14 cellular contexts compared by ENCODE assay signal in the genomic region with DNA sequence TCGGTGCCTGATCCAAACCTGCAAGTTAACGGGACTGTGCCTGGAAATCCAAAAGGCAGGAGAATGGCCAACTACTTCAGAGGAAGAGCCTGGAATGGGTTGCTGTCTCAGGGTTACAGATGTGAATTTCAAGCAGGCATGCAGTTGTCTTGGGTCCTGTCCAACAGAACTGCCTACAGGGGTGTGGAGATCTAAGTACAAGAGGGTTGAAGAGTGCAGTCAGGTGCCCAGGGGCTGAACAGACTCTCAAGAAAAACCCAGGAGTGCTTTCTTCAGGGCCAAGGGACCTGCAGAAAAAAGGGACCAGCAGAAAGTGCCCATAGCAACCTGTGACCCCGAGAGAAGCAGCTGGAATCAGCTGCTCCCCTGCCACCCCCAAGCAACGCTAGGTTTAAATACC.
A peak's percentile ranks its signal among the peaks of the same experiment; 100 is the strongest.
DNase-seq lines count a peak whose midpoint lies in the region; ATAC-seq and TF ChIP-seq lines count a peak whose summit lies in the region.
"Had no signal": no experiment of that assay in that cellular context is flagged by ENCODE, and none has a peak within 500 bp of the region (broad histone marks: within the 10 kb centered on the region; RNA-seq: fewer than 3 reads in every experiment).

No MANE protein-coding gene starts in this region.

- POLR2A ChIA-PET in HCT116 (lab: Charles Lee): no interaction called here

- H3K27ac Mint-ChIP-seq in progenitor cell of endocrine pancreas (peak overlapping the region; percentile 61), type B pancreatic cell (no peak overlapping the region)
- H3K27ac Mint-ChIP-seq: GM23338 had no signal

- no peaks in the 10 kb centered on the region for H3K9me3 Mint-ChIP-seq in progenitor cell of endocrine pancreas (ENCODE audit: low read depth)
- no peaks in the 10 kb centered on the region for H3K9me3 Mint-ChIP-seq in type B pancreatic cell
- H3K9me3 Mint-ChIP-seq: CD4-positive, CD25-positive, alpha-beta regulatory T cell; GM23338 had no signal

- 85 to 90% methylated on average over 4 of the region's 4 CpGs for WGBS in lung, 2 donors

- H3K27me3 ChIP-seq in HCT116 (ENCODE audit: insufficient read depth, low read length) (no peaks in the 10 kb centered on the region), lung (ENCODE audit: control insufficient read depth, insufficient read depth) (no peaks in the 10 kb centered on the region), upper lobe of right lung (no peaks in the 10 kb centered on the region)
- H3K27me3 ChIP-seq: BLaER1 treated with 17β-estradiol and CSF1 and Interleukin-3, amounts not matched to agents 10 nM and 100 nM had no signal

- H3K27me3 Mint-ChIP-seq in progenitor cell of endocrine pancreas (no peaks in the 10 kb centered on the region), type B pancreatic cell (no peaks in the 10 kb centered on the region)
- H3K27me3 Mint-ChIP-seq: CD4-positive, CD25-positive, alpha-beta regulatory T cell had no signal

- no peak for TF ChIP-seq POLR2A in HCT116 (IDR thresholded peaks at IDR 0.05; ENCODE audit: borderline replicate concordance, extremely low read depth, insufficient read depth, insufficient read length)

- TF ChIP-seq RAD21 in HCT116 (IDR thresholded peaks at IDR 0.05; ENCODE audit: low read depth): no peak

- no peaks in the 10 kb centered on the region for H4K20me1 ChIP-seq in HCT116 (ENCODE audit: insufficient read depth)

- TF ChIP-seq CTCF in HCT116 (IDR thresholded peaks at IDR 0.05 in 2 of 3, conservative IDR thresholded peaks at IDR 0.05 in 1 of 3; ENCODE audit: borderline replicate concordance in 1 of 3, insufficient read depth in 1 of 3, low read depth in 2 of 3, low read length in 2 of 3) (no peak), lung (IDR thresholded peaks at IDR 0.05; ENCODE audit: control extremely low read depth, extremely low read depth) (no peak), progenitor cell of endocrine pancreas (IDR thresholded peaks at IDR 0.05; ENCODE audit: unreplicated experiment) (no peak), upper lobe of right lung (IDR thresholded peaks at IDR 0.05) (no peak), type B pancreatic cell (conservative IDR thresholded peaks at IDR 0.05) (no peak)

- CTCF ChIA-PET in HCT116 (lab: Charles Lee): no interaction called here

- RAD21 ChIA-PET in HCT116 (lab: Charles Lee; ENCODE audit: low non-redundant PET in 1 of 2, low total read pairs in 2 of 2, uncharacterized antibody in 2 of 2, unreplicated experiment in 2 of 2): no interaction called here

- no peaks in the 10 kb centered on the region for H3K9me3 ChIP-seq in HCT116 (ENCODE audit: control insufficient read depth in 1 of 2, insufficient read depth in 1 of 2, low read depth in 1 of 2, low read length in 2 of 2)
- H3K9me3 ChIP-seq in lung (ENCODE audit: control insufficient read depth in 2 of 2, insufficient read depth in 1 of 2, low read length in 1 of 2): no peaks in the 10 kb centered on the region
- H3K9me3 ChIP-seq in upper lobe of right lung: no peaks in the 10 kb centered on the region
- H3K9me3 ChIP-seq: BLaER1 treated with 17β-estradiol and CSF1 and Interleukin-3, amounts not matched to agents 10 nM and 100 nM had no signal

- H3K4me3 ChIP-seq in HCT116 (replicated peaks in 1 of 2; ENCODE audit: low read depth in 1 of 2, low read length in 2 of 2) (no peak overlapping the region), lung (no peak overlapping the region), upper lobe of right lung (no peak overlapping the region)
- H3K4me3 ChIP-seq: BLaER1 treated with 17β-estradiol and CSF1 and Interleukin-3, amounts not matched to agents 10 nM and 100 nM; GM23338 had no signal

- H3K36me3 ChIP-seq in HCT116 (ENCODE audit: control insufficient read depth in 1 of 2, insufficient read depth in 2 of 2, low read length in 2 of 2): no peaks in the 10 kb centered on the region
- peaks cover 8 to 21% of the 10 kb centered on the region in 2 donors for H3K36me3 ChIP-seq in lung (ENCODE audit: control insufficient read depth in 2 of 2, insufficient read depth in 2 of 2, low read length in 2 of 2)
- H3K36me3 ChIP-seq in upper lobe of right lung: peaks cover 55% of the 10 kb centered on the region

- no peak overlapping the region for H2AFZ ChIP-seq in HCT116 (ENCODE audit: low read depth, low read length, poor library complexity, severe bottlenecking)
- H2AFZ ChIP-seq: GM23338 had no signal

- H3K4me3 Mint-ChIP-seq in progenitor cell of endocrine pancreas (ENCODE audit: low read depth) (no peak overlapping the region), type B pancreatic cell (no peak overlapping the region)
- H3K4me3 Mint-ChIP-seq: CD4-positive, CD25-positive, alpha-beta regulatory T cell; GM23338 had no signal

- DNase-seq in HCT116 (ENCODE audit: low read depth, low spot score) (no peak), lung (ENCODE audit: low spot score) (no peak), progenitor cell of endocrine pancreas (ENCODE audit: low spot score, unreplicated experiment) (no peak), upper lobe of right lung (no peak), sciatic nerve (ENCODE audit: low spot score) (no peak), type B pancreatic cell (ENCODE audit: extremely low spot score, unreplicated experiment) (no peak)
- DNase-seq: ACHN; CD4-positive, CD25-positive, alpha-beta regulatory T cell; DMS53; H7 had no signal

- H3K4me1 ChIP-seq in HCT116 (ENCODE audit: control insufficient read depth in 1 of 2, insufficient read depth in 2 of 2, low read length in 2 of 2): peaks cover 33 to 37% of the 10 kb centered on the region in 2 experiments
- H3K4me1 ChIP-seq in lung (ENCODE audit: control insufficient read depth in 2 of 2, insufficient read depth in 2 of 2, low read length in 2 of 2): peaks cover 0 to 7% of the 10 kb centered on the region in 2 donors
- H3K4me1 ChIP-seq in upper lobe of right lung: peaks cover 1% of the 10 kb centered on the region

- no peaks in the 10 kb centered on the region for H3K4me1 Mint-ChIP-seq in progenitor cell of endocrine pancreas (ENCODE audit: low read depth)
- H3K4me1 Mint-ChIP-seq in type B pancreatic cell (ENCODE audit: unreplicated experiment): peaks cover 11% of the 10 kb centered on the region

- H3K36me3 Mint-ChIP-seq in progenitor cell of endocrine pancreas (ENCODE audit: insufficient read depth) (peaks cover 14% of the 10 kb centered on the region), type B pancreatic cell (peaks cover 43% of the 10 kb centered on the region)

- no peak overlapping the region for H3K9ac ChIP-seq in HCT116 (ENCODE audit: low read length)
- H3K9ac ChIP-seq: BLaER1 treated with 17β-estradiol and CSF1 and Interleukin-3, amounts not matched to agents 10 nM and 100 nM had no signal

- H3K27ac ChIP-seq in HCT116 (ENCODE audit: low read depth, low read length) (peak overlapping the region; percentile 7; the same call in 1 of the 2 replicates), lung (ENCODE audit: low read depth in 1 of 2, low read length in 1 of 2) (no peak overlapping the region), upper lobe of right lung (no peak overlapping the region)
- H3K27ac ChIP-seq: BLaER1 treated with 17β-estradiol and CSF1 and Interleukin-3, amounts not matched to agents 10 nM and 100 nM had no signal

- H3K79me2 ChIP-seq in HCT116 (ENCODE audit: insufficient read depth, low read length): no peaks in the 10 kb centered on the region

- intact Hi-C loops in HCT116 (cut with micrococcal nuclease): no loop called here
- intact Hi-C loops in upper lobe of right lung (cut with DNase I): no loop called here
- intact Hi-C loops in sciatic nerve (cut with DNase I): no loop called here

- no peak overlapping the region for H3K4me2 ChIP-seq in HCT116 (ENCODE audit: low read length)
- H3K4me2 ChIP-seq: BLaER1 treated with 17β-estradiol and CSF1 and Interleukin-3, amounts not matched to agents 10 nM and 100 nM; GM23338 had no signal

- BruUV-seq in HCT116 (replicated peaks; lab: Mats Ljungman, UMichigan): no TSS peak

- ATAC-seq in HCT116: no peak
- peak; percentile 58 for ATAC-seq in lung (ENCODE audit: insufficient read depth, low FRiP score)
- peak; percentile 82 for ATAC-seq in upper lobe of right lung
- ATAC-seq in sciatic nerve: no peak
- no peak for ATAC-seq in HG03097 (IDR thresholded peaks at IDR 0.05; ENCODE audit: low FRiP score, unreplicated experiment)
- ATAC-seq: GM23338, HepG2 had no signal

- no peaks in the 10 kb centered on the region for H3K9me2 ChIP-seq in HCT116 (ENCODE audit: insufficient read depth)

TF ChIP-seq in HCT116, 20 proteins besides CTCF, POLR2A, EP300 and RAD21:
- TF ChIP-seq EGR1 (IDR thresholded peaks at IDR 0.05; ENCODE audit: low read depth) (no peak), CEBPB (IDR thresholded peaks at IDR 0.05; ENCODE audit: low read depth) (no peak), JUND (IDR thresholded peaks at IDR 0.05) (no peak), TCF7L2 (IDR thresholded peaks at IDR 0.05; ENCODE audit: borderline replicate concordance, extremely low read depth, insufficient read depth, insufficient read length) (no peak), EZH2phosphoT487 (IDR thresholded peaks at IDR 0.05; ENCODE audit: borderline replicate concordance) (no peak), SIN3A (IDR thresholded peaks at IDR 0.05; ENCODE audit: low read depth) (no peak), ZFX (IDR thresholded peaks at IDR 0.05) (no peak), POLR2AphosphoS5 (IDR thresholded peaks at IDR 0.05; ENCODE audit: low read depth, low read length) (no peak), ZNF274 (IDR thresholded peaks at IDR 0.05; ENCODE audit: low read depth, low read length) (no peak), SRF (IDR thresholded peaks at IDR 0.05; ENCODE audit: low read depth) (no peak)

Comparison
In these comparisons a context has a peak if more than half of its experiments do, and no peak if none do; other contexts are left out.
1. ATAC-seq: peak in lung (single experiment) and upper lobe of right lung (single experiment); none in HCT116 (single experiment), sciatic nerve (single experiment) and HG03097 (single experiment).